In genomic region chr19:17243854-17244617, GRCh38 we compare ENCODE assay signal across 1 cellular context.
A peak's percentile ranks its signal among the peaks of the same experiment; 100 is the strongest.
TF ChIP-seq lines count a peak whose summit lies in the region.

No MANE protein-coding gene starts in this region.

TF ChIP-seq in HepG2, 621 proteins besides CTCF, POLR2A, EP300 and RAD21 (continues in another document):
- 0 out of 2 replicates have a peak, but pooled peaks have one; percentile 14 for TF ChIP-seq ZFP37 (CRISPR knock-in tag; IDR thresholded peaks at IDR 0.05; ENCODE audit: borderline replicate concordance)
- TF ChIP-seq TARDBP (CRISPR knock-in tag; IDR thresholded peaks at IDR 0.05): peak; percentile 59; the same call in 1 of the 2 replicates
- peak; percentile 76 for TF ChIP-seq ZNF281 (CRISPR knock-in tag; IDR thresholded peaks at IDR 0.05; ENCODE audit: borderline replicate concordance)
- peak; percentile 64; the same call in 1 of the 2 replicates for TF ChIP-seq PHF21A (CRISPR knock-in tag; IDR thresholded peaks at IDR 0.05)
- no peak; the same call in 1 of the 2 replicates for TF ChIP-seq REPIN1 (CRISPR knock-in tag; IDR thresholded peaks at IDR 0.05; ENCODE audit: borderline replicate concordance, low read depth)
- TF ChIP-seq ZBTB49 (CRISPR knock-in tag; IDR thresholded peaks at IDR 0.05; ENCODE audit: borderline replicate concordance): no peak; the same call in 1 of the 2 replicates
- no peak; the same call in 1 of the 2 replicates for TF ChIP-seq BORCS8-MEF2B (CRISPR knock-in tag; IDR thresholded peaks at IDR 0.05)
- no peak for TF ChIP-seq SALL2 (CRISPR knock-in tag; IDR thresholded peaks at IDR 0.05)
- no peak for TF ChIP-seq EZH2 (conservative IDR thresholded peaks at IDR 0.05; ENCODE audit: low read depth, low read length)
- peak; percentile 9; the same call in 1 of the 2 replicates for TF ChIP-seq ZNF670 (CRISPR knock-in tag; IDR thresholded peaks at IDR 0.05; ENCODE audit: borderline replicate concordance)
- no peak for TF ChIP-seq ZNF224 (CRISPR knock-in tag; IDR thresholded peaks at IDR 0.05)
- TF ChIP-seq HNF4G (IDR thresholded peaks at IDR 0.05; ENCODE audit: borderline replicate concordance, low read depth, low read length): peak; percentile 96
- TF ChIP-seq HNF4G (CRISPR knock-in tag; IDR thresholded peaks at IDR 0.05; ENCODE audit: borderline replicate concordance, low read depth): peak; percentile 84
- peak; percentile 76; the same call in 1 of the 2 replicates for TF ChIP-seq ZNF232 (CRISPR knock-in tag; IDR thresholded peaks at IDR 0.05; ENCODE audit: borderline replicate concordance)
- no peak for TF ChIP-seq NFRKB (IDR thresholded peaks at IDR 0.05)
- 0 out of 2 replicates have a peak, but pooled peaks have one; percentile 15 for TF ChIP-seq AFF4 (CRISPR knock-in tag; IDR thresholded peaks at IDR 0.05)
- TF ChIP-seq HCFC1 (IDR thresholded peaks at IDR 0.05; ENCODE audit: low read depth, low read length): no peak
- TF ChIP-seq ZEB1 (IDR thresholded peaks at IDR 0.05; ENCODE audit: insufficient replicate concordance, low read depth): peak; percentile 65
- peak; percentile 22; the same call in 1 of the 2 replicates for TF ChIP-seq MEIS2 (CRISPR knock-in tag; IDR thresholded peaks at IDR 0.05)
- TF ChIP-seq HHEX (CRISPR knock-in tag; IDR thresholded peaks at IDR 0.05): 0 out of 2 replicates have a peak, but pooled peaks have one; percentile 17
- no peak; the same call in 1 of the 2 replicates for TF ChIP-seq MAZ (IDR thresholded peaks at IDR 0.05; ENCODE audit: borderline replicate concordance, low read depth, low read length)
- TF ChIP-seq MAZ (CRISPR knock-in tag; IDR thresholded peaks at IDR 0.05; ENCODE audit: low read depth): 0 out of 2 replicates have a peak, but pooled peaks have one; percentile 20
- TF ChIP-seq ATF2 (CRISPR knock-in tag; IDR thresholded peaks at IDR 0.05): peak; percentile 44; the same call in 1 of the 2 replicates
- no peak for TF ChIP-seq AKNA (CRISPR knock-in tag; IDR thresholded peaks at IDR 0.05; ENCODE audit: borderline replicate concordance)
- TF ChIP-seq ZNF280D (CRISPR knock-in tag; IDR thresholded peaks at IDR 0.05): peak; percentile 71; the same call in 1 of the 2 replicates
- peak; percentile 84 for TF ChIP-seq THRA (CRISPR knock-in tag; IDR thresholded peaks at IDR 0.05; ENCODE audit: borderline replicate concordance)
- peak; percentile 40; the same call in 1 of the 2 replicates for TF ChIP-seq NFIC (IDR thresholded peaks at IDR 0.05; ENCODE audit: low read length)
- peak; percentile 42 for TF ChIP-seq GABPA (IDR thresholded peaks at IDR 0.05; ENCODE audit: low read depth, low read length)
- TF ChIP-seq GABPA (CRISPR knock-in tag; IDR thresholded peaks at IDR 0.05; ENCODE audit: low read depth): peak; percentile 65
- TF ChIP-seq ZNF709 (CRISPR knock-in tag; IDR thresholded peaks at IDR 0.05): peak; percentile 17; the same call in 1 of the 2 replicates
- peak; percentile 56; the same call in 1 of the 2 replicates for TF ChIP-seq MAX (IDR thresholded peaks at IDR 0.05)
- peak; percentile 95 for TF ChIP-seq RXRA (CRISPR knock-in tag; IDR thresholded peaks at IDR 0.05)
- TF ChIP-seq TCF12 (IDR thresholded peaks at IDR 0.05): no peak
- TF ChIP-seq TCF12 (CRISPR knock-in tag; IDR thresholded peaks at IDR 0.05): peak; percentile 76; the same call in 1 of the 2 replicates
- TF ChIP-seq ZNF331 (CRISPR knock-in tag; IDR thresholded peaks at IDR 0.05): peak; percentile 68; the same call in 1 of the 2 replicates
- no peak for TF ChIP-seq ZNF616 (CRISPR knock-in tag; IDR thresholded peaks at IDR 0.05; ENCODE audit: low read depth)
